ENCODE assay signal across 9 cellular contexts in the genomic region with DNA sequence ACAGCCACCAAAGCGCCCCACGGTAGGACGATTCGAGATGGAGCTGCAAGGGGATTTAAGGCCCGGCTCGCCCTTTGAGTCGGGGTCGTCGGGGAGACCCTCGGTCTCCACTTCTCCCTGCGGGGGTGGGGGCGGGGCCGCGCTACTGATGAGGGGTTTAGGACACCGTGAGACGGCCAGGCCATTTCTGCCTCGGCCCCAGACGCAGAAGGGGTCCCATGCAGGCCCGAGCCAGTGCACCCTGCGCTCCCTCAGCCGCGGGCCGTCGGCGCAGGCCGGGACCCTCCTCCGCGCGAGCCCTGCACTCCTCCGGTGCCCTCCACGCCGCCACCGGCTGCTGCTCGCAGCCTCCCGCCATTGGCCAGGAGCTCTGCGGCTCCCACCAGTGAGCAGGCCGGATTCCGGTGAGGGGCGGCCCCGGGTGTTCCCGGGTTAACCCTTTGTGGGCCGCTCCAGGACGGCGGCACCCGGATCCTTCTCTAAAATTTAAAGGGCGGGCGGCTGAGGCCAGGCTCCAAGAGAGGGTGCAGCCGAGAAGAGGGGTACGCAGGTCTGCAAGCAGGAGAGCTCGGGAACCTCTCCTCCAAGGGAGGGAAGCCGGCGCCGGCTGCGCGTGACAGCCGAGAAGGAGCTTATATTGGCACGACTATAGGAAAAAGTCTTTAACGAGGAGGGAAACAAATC. TPM values are rescaled to one million over a fixed set of nuclear protein-coding genes. Genes with fewer than 3 reads are reported as not detected.
DNase-seq lines count a peak whose midpoint lies in the region; ATAC-seq and TF ChIP-seq lines count a peak whose summit lies in the region.
"Had no signal": no experiment of that assay in that cellular context is flagged by ENCODE, and none has a peak within 500 bp of the region (broad histone marks: within the 10 kb centered on the region; RNA-seq: fewer than 3 reads in every experiment).

No MANE protein-coding gene starts in this region.

- peak; percentile 71 for DNase-seq in HK-2 (ENCODE audit: unreplicated experiment)
- DNase-seq in SJSA1 (ENCODE audit: low read depth in 1 of 2, low spot score in 2 of 2), result peak; percentile 78 to 87
- peak; percentile 71 for DNase-seq in activated naive CD4-positive, alpha-beta T cell treated with anti-CD3 and anti-CD28 coated beads for 36 hours
- peak; percentile 79 for DNase-seq in glomerular visceral epithelial cell (ENCODE audit: extremely low spot score)
- peak; percentile 98 for DNase-seq in osteoblast (ENCODE audit: insufficient read length, low spot score, missing footprints)
- peak; percentile 61 for DNase-seq in superior temporal gyrus (ENCODE audit: extremely low spot score)

- H3K36me3 Mint-ChIP-seq in activated naive CD4-positive, alpha-beta T cell treated with anti-CD3 and anti-CD28 coated beads for 36 hours (ENCODE audit: low read depth), result no peaks in the 10 kb centered on the region

- H3K79me2 ChIP-seq in osteoblast (ENCODE audit: insufficient read depth, low read length), result peaks cover 50% of the 10 kb centered on the region

- no peaks in the 10 kb centered on the region for H4K20me1 ChIP-seq in osteoblast (ENCODE audit: insufficient read depth, low read length)

- H3K27me3 ChIP-seq in SJSA1 (replicated peaks), result no peaks in the 10 kb centered on the region
- H3K27me3 ChIP-seq in osteoblast (ENCODE audit: insufficient read depth, low read length), result no peaks in the 10 kb centered on the region

- ATAC-seq in GM18502 (IDR thresholded peaks at IDR 0.05; ENCODE audit: poor library complexity, unreplicated experiment) (peak; percentile 81), HG02973 (IDR thresholded peaks at IDR 0.05; ENCODE audit: unreplicated experiment) (no peak)

- peaks cover 6% of the 10 kb centered on the region for H3K27me3 Mint-ChIP-seq in activated naive CD4-positive, alpha-beta T cell treated with anti-CD3 and anti-CD28 coated beads for 36 hours (ENCODE audit: low read depth)

- intact Hi-C loops in activated naive CD4-positive, alpha-beta T cell treated with anti-CD3 and anti-CD28 coated beads for 36 hours (cut with micrococcal nuclease), result no loop called here

- no peak overlapping the region for H3K27ac Mint-ChIP-seq in activated naive CD4-positive, alpha-beta T cell treated with anti-CD3 and anti-CD28 coated beads for 36 hours

- H3K4me1 ChIP-seq in SJSA1 (replicated peaks) (peaks cover 98% of the 10 kb centered on the region), osteoblast (ENCODE audit: insufficient read depth, low read length) (peaks cover 94% of the 10 kb centered on the region)

- no peaks in the 10 kb centered on the region for H3K9me3 Mint-ChIP-seq in activated naive CD4-positive, alpha-beta T cell treated with anti-CD3 and anti-CD28 coated beads for 36 hours

- peaks cover 11% of the 10 kb centered on the region for H3K4me1 Mint-ChIP-seq in activated naive CD4-positive, alpha-beta T cell treated with anti-CD3 and anti-CD28 coated beads for 36 hours (ENCODE audit: low read depth)

- peak overlapping the region; percentile 94 for H3K27ac ChIP-seq in SJSA1
- H3K27ac ChIP-seq in osteoblast (ENCODE audit: low read depth, low read length), result peak overlapping the region; percentile 95
- H3K27ac ChIP-seq: neutrophil had no signal

- peak overlapping the region; percentile 43 for H3K4me3 ChIP-seq in SJSA1
- peak overlapping the region; percentile 69 for H3K4me3 ChIP-seq in osteoblast (ENCODE audit: insufficient read depth, low read length)

- CTCF ChIA-PET in activated naive CD4-positive, alpha-beta T cell treated with anti-CD3 and anti-CD28 coated beads for 36 hours (lab: Charles Lee), result interaction anchor here (0.6 to 6.7 kb wide), 7 partner anchors 11 to 57 kb away, joined by 3 to 68 read pairs (median 6); no protein-coding TSS in a partner anchor

- no peak for TF ChIP-seq CTCF in osteoblast (IDR thresholded peaks at IDR 0.05; ENCODE audit: extremely low read depth, low read depth, low read length)

- H3K9me3 ChIP-seq in SJSA1 (replicated peaks) (no peaks in the 10 kb centered on the region), osteoblast (ENCODE audit: low read depth, low read length) (no peaks in the 10 kb centered on the region)
- H3K9me3 ChIP-seq: neutrophil had no signal

- H3K36me3 ChIP-seq in SJSA1 (peaks cover 56% of the 10 kb centered on the region), osteoblast (ENCODE audit: insufficient read depth, low read length) (peaks cover 7% of the 10 kb centered on the region)
- H3K36me3 ChIP-seq: neutrophil had no signal

- peak overlapping the region; percentile 82 for H3K4me2 ChIP-seq in osteoblast (ENCODE audit: insufficient read depth, low read length)

- H3K4me3 Mint-ChIP-seq in activated naive CD4-positive, alpha-beta T cell treated with anti-CD3 and anti-CD28 coated beads for 36 hours, result peak overlapping the region; percentile 76

- H2AFZ ChIP-seq in osteoblast (ENCODE audit: low read length), result peak overlapping the region; percentile 37

RNA-seq across cellular contexts. Expression of a gene that starts 18.0 kb away (rescaled TPM):
- 12.1 and 22.7 TPM in 2 replicates for total RNA-seq in SJSA1 (2014; rRNA removed; shearing (Covaris generic))
- total RNA-seq in activated naive CD4-positive, alpha-beta T cell treated with anti-CD3 and anti-CD28 coated beads for 36 hours, result under 1 TPM; 0.12 TPM
- 30.1 and 33.3 TPM in 2 replicates for total RNA-seq in osteoblast

RNA-seq across cellular contexts. Expression of a gene that starts 51.8 kb away (rescaled TPM):
- 43.7 and 47.6 TPM in 2 replicates for total RNA-seq in SJSA1 (2014; rRNA removed; shearing (Covaris generic))
- 10 to 100 TPM; 82.9 to 89.2 TPM for total RNA-seq in activated naive CD4-positive, alpha-beta T cell treated with anti-CD3 and anti-CD28 coated beads for 36 hours
- 47.1 and 52.5 TPM in 2 replicates for total RNA-seq in osteoblast

Comparison
In these comparisons a context has a peak if more than half of its experiments do, and no peak if none do; other contexts are left out.
1. RNA of a gene that starts 18.0 kb away (total RNA-seq): 30.1 to 33.3 TPM in osteoblast and 12.1 to 22.7 TPM in SJSA1; 0.12 TPM in activated naive CD4-positive, alpha-beta T cell treated with anti-CD3 and anti-CD28 coated beads for 36 hours; every median in the first group is over 10 times any median in the second.
2. Peak in every context shown above with its lines, with median percentiles within 50 percentile points of each other: DNase-seq.